ENCODE assay signal across 14 cellular contexts in genomic region chr6:53495496-53495895, GRCh38.
"Had no signal": no experiment of that assay in that cellular context is flagged by ENCODE, and none has a peak within 500 bp of the region (broad histone marks: within the 10 kb centered on the region; RNA-seq: fewer than 3 reads in every experiment).

No MANE protein-coding gene starts in this region.

- H3K27me3 Mint-ChIP-seq: activated CD4-positive, alpha-beta memory T cell treated with anti-CD3 and anti-CD28 coated beads, Interleukin-2, amount 10 ng/mL, durations not matched to agents 7 days and 5 days; activated CD8-positive, alpha-beta memory T cell treated with anti-CD3 and anti-CD28 coated beads, Interleukin-2, amount 10 ng/mL, durations not matched to agents 7 days and 5 days had no signal

- H3K36me3 ChIP-seq: prostate gland had no signal

- H3K4me3 ChIP-seq: prostate gland, right atrium auricular region, suprapubic skin, vagina had no signal

- H3K27ac ChIP-seq: prostate gland, right atrium auricular region, suprapubic skin, vagina had no signal

- H3K4me3 Mint-ChIP-seq: activated CD4-positive, alpha-beta memory T cell treated with anti-CD3 and anti-CD28 coated beads, Interleukin-2, amount 10 ng/mL, durations not matched to agents 7 days and 5 days; activated CD8-positive, alpha-beta memory T cell treated with anti-CD3 and anti-CD28 coated beads, Interleukin-2, amount 10 ng/mL, durations not matched to agents 7 days and 5 days; activated naive CD8-positive, alpha-beta T cell; effector memory CD8-positive, alpha-beta T cell; naive thymus-derived CD8-positive, alpha-beta T cell; stimulated activated naive CD8-positive, alpha-beta T cell treated with anti-CD3 and anti-CD28 coated beads, Interleukin-15, amount 100 ng/mL, for 72 hours; T-helper 1 cell treated with Interleukin-12 subunit alpha and Interleukin-12 subunit beta and Interleukin-4 antibody, amounts not matched to agents 30 μg/mL and 1 μg/mL, for 36 hours; WTC11 had no signal

- H3K9me3 Mint-ChIP-seq: activated CD4-positive, alpha-beta memory T cell treated with anti-CD3 and anti-CD28 coated beads, Interleukin-2, amount 10 ng/mL, durations not matched to agents 7 days and 5 days; effector memory CD8-positive, alpha-beta T cell; stimulated activated naive CD8-positive, alpha-beta T cell treated with anti-CD3 and anti-CD28 coated beads, Interleukin-15, amount 100 ng/mL, for 72 hours; T-helper 1 cell treated with Interleukin-12 subunit alpha and Interleukin-12 subunit beta and Interleukin-4 antibody, amounts not matched to agents 30 μg/mL and 1 μg/mL, for 36 hours; WTC11 had no signal

- H3K27me3 ChIP-seq: right atrium auricular region, suprapubic skin, vagina had no signal

- H3K4me1 Mint-ChIP-seq: naive thymus-derived CD8-positive, alpha-beta T cell; WTC11 had no signal

- H3K9me3 ChIP-seq: prostate gland, right atrium auricular region, suprapubic skin, vagina had no signal

- ATAC-seq: activated CD8-positive, alpha-beta memory T cell treated with anti-CD3 and anti-CD28 coated beads, Interleukin-2, amount 10 ng/mL, durations not matched to agents 7 days and 5 days; effector memory CD8-positive, alpha-beta T cell; naive thymus-derived CD8-positive, alpha-beta T cell; stimulated activated naive CD8-positive, alpha-beta T cell treated with anti-CD3 and anti-CD28 coated beads, Interleukin-15, amount 100 ng/mL, for 72 hours; WTC11 had no signal

- DNase-seq: activated CD4-positive, alpha-beta memory T cell treated with anti-CD3 and anti-CD28 coated beads, Interleukin-2, amount 10 ng/mL, durations not matched to agents 7 days and 5 days; activated CD4-positive, alpha-beta T cell treated with anti-CD3 and anti-CD28 coated beads for 48 hours; activated CD8-positive, alpha-beta memory T cell treated with anti-CD3 and anti-CD28 coated beads, Interleukin-2, amount 10 ng/mL, durations not matched to agents 7 days and 5 days; effector memory CD8-positive, alpha-beta T cell; naive thymus-derived CD8-positive, alpha-beta T cell; stimulated activated naive CD8-positive, alpha-beta T cell treated with anti-CD3 and anti-CD28 coated beads, Interleukin-15, amount 100 ng/mL, for 72 hours; trophoblast cell had no signal

- H3K27ac Mint-ChIP-seq: activated CD4-positive, alpha-beta memory T cell treated with anti-CD3 and anti-CD28 coated beads, Interleukin-2, amount 10 ng/mL, durations not matched to agents 7 days and 5 days; activated CD8-positive, alpha-beta memory T cell treated with anti-CD3 and anti-CD28 coated beads, Interleukin-2, amount 10 ng/mL, durations not matched to agents 7 days and 5 days; activated naive CD8-positive, alpha-beta T cell; effector memory CD8-positive, alpha-beta T cell; naive thymus-derived CD8-positive, alpha-beta T cell; T-helper 1 cell treated with Interleukin-12 subunit alpha and Interleukin-12 subunit beta and Interleukin-4 antibody, amounts not matched to agents 30 μg/mL and 1 μg/mL, for 36 hours had no signal

- H3K4me1 ChIP-seq: prostate gland had no signal
